ENCODE assay signal across 10 cellular contexts in the genomic region with DNA sequence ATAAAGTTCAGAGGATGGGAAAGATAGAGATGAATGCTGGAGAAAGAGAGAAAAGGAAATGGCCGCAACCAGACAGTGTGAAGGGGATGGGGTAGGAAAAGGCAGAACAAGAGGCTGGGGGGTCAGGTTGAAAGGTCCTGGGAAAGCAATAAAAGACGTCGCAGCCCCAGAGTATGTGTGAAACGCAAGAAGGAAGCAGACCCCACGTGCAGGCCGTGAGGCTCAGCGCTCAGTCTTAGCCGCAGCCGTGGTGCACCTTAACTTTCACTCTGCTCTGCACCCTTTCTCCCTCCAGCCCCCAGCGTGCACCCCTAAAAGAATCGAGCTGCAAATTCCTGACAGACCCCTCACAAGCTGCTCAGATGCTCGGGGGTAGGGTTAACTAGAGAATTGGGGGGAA. TPM values are rescaled to one million over a fixed set of nuclear protein-coding genes. Genes with fewer than 3 reads are reported as not detected.
"Had no signal": no experiment of that assay in that cellular context is flagged by ENCODE, and none has a peak within 500 bp of the region (broad histone marks: within the 10 kb centered on the region; RNA-seq: fewer than 3 reads in every experiment).

No MANE protein-coding gene starts in this region.

- DNase-seq: IMR-90, KBM-7, KG1 had no signal

- H3K4me3 ChIP-seq: K562 had no signal

- ATAC-seq: HepG2, K562 had no signal

- H3K4me3 Mint-ChIP-seq: IgD-negative memory B cell had no signal

- H3K9me3 Mint-ChIP-seq: IgD-negative memory B cell had no signal

- H3K27ac Mint-ChIP-seq: IgD-negative memory B cell had no signal

- FAIRE-seq: HepG2, HTR-8/SVneo, K562 had no signal

- H3K36me3 Mint-ChIP-seq: IgD-negative memory B cell had no signal

- H3K27ac ChIP-seq: HL-60 had no signal

RNA-seq across cellular contexts. Expression of gene DNAH17, which starts 1.9 kb away (rescaled TPM):
- total RNA-seq: HT-29, HT1080, IMR-90 had no signal
- polyA plus RNA-seq: IMR-90 had no signal
